10 cellular contexts compared by ENCODE assay signal in genomic region chr17:64005734-64006167, GRCh38. TPM values are rescaled to one million over a fixed set of nuclear protein-coding genes. Genes with fewer than 3 reads are reported as not detected.
DNase-seq lines count a peak whose midpoint lies in the region; ATAC-seq and TF ChIP-seq lines count a peak whose summit lies in the region.
"Had no signal": no experiment of that assay in that cellular context is flagged by ENCODE, and none has a peak within 500 bp of the region (broad histone marks: within the 10 kb centered on the region; RNA-seq: fewer than 3 reads in every experiment).

No MANE protein-coding gene starts in this region.

- BruUV-seq in A673 (replicated peaks; lab: Mats Ljungman, UMichigan): no TSS peak

- intact Hi-C loops in A673 (cut with micrococcal nuclease; ENCODE audit: unreplicated experiment): no loop called here

- TF ChIP-seq CTCF in GM23338 (conservative IDR thresholded peaks at IDR 0.05; ENCODE audit: low read depth in 2 of 2) (no peak), A673 (conservative IDR thresholded peaks at IDR 0.05; ENCODE audit: low read depth, low read length) (no peak)

- H3K4me3 Mint-ChIP-seq in GM23338: no peak overlapping the region

- H3K9me2 ChIP-seq in GM23338 (ENCODE audit: insufficient read depth): no peaks in the 10 kb centered on the region

- H3K27me3 ChIP-seq in GM23338 (ENCODE audit: insufficient read depth) (no peaks in the 10 kb centered on the region), A673 (replicated peaks; ENCODE audit: insufficient read depth, low read depth, low read length, poor library complexity) (peaks cover 3% of the 10 kb centered on the region)

- peaks cover 16% of the 10 kb centered on the region for H3K4me1 Mint-ChIP-seq in GM23338

- POLR2A ChIA-PET in A673 (lab: Charles Lee; ENCODE audit: low non-redundant PET): no interaction called here

- H3K27ac ChIP-seq in GM23338 (ENCODE audit: low read depth): no peak overlapping the region
- H3K27ac ChIP-seq in A673 (ENCODE audit: low read depth, low read length, poor library complexity, severe bottlenecking): no peak overlapping the region
- H3K27ac ChIP-seq: SJSA1 had no signal

- no peaks in the 10 kb centered on the region for H3K9me3 ChIP-seq in A673 (ENCODE audit: low read depth, low read length, poor library complexity, severe bottlenecking)
- H3K9me3 ChIP-seq: SJSA1 had no signal

- H3K4me1 ChIP-seq in GM23338 (ENCODE audit: insufficient read depth) (no peaks in the 10 kb centered on the region), A673 (ENCODE audit: insufficient read depth, low read length, poor library complexity, severe bottlenecking) (no peaks in the 10 kb centered on the region)
- H3K4me1 ChIP-seq: SJSA1 had no signal

- H4K20me1 ChIP-seq in GM23338 (replicated peaks; ENCODE audit: insufficient read depth): no peaks in the 10 kb centered on the region

- H2AFZ ChIP-seq in GM23338: no peak overlapping the region

- H3F3A ChIP-seq in GM23338 (replicated peaks; ENCODE audit: low read depth): no peaks in the 10 kb centered on the region

- DNase-seq in AG08396 (ENCODE audit: low spot score) (peak; percentile 49), GM23338 (ENCODE audit: low spot score) (no peak), SHP77 (lab: John Stamatoyannopoulos, UW) (peak; percentile 80 to 90), left lobe of liver (ENCODE audit: low spot score) (peak; percentile 58), A673 (ENCODE audit: low spot score) (no peak), SKM-1 treated with dmso at 0.1 percent for 144 hours (lab: John Stamatoyannopoulos, UW; ENCODE audit: unreplicated experiment) (no peak)
- DNase-seq in activated CD4-positive, CD25-positive, alpha-beta regulatory T cell treated with anti-CD3 and anti-CD28 coated beads, Interleukin-2, amount 50 U/mL, for 72 hours: no peak

- peaks cover 8% of the 10 kb centered on the region for H3K27me3 Mint-ChIP-seq in GM23338 (ENCODE audit: insufficient read depth, low read depth, poor library complexity)

- no peaks in the 10 kb centered on the region for H3K9me3 Mint-ChIP-seq in GM23338

- H3K4me2 ChIP-seq in GM23338: no peak overlapping the region

- CTCF ChIA-PET in A673 (lab: Charles Lee): no interaction called here

- no peaks in the 10 kb centered on the region for H3K36me3 Mint-ChIP-seq in GM23338 (ENCODE audit: low read depth)

- peak; percentile 28; the same call in 2 of the 3 replicates for ATAC-seq in GM23338
- peak; percentile 76 for ATAC-seq in left lobe of liver
- no peak for ATAC-seq in GM19328 (IDR thresholded peaks at IDR 0.05; ENCODE audit: unreplicated experiment)

- no peak overlapping the region for H3K27ac Mint-ChIP-seq in GM23338

- H3K36me3 ChIP-seq in GM23338 (ENCODE audit: insufficient read depth) (no peaks in the 10 kb centered on the region), A673 (ENCODE audit: insufficient read depth, low read length, poor library complexity, severe bottlenecking) (no peaks in the 10 kb centered on the region)
- H3K36me3 ChIP-seq: SJSA1 had no signal

- H3K79me2 ChIP-seq in GM23338 (replicated peaks; ENCODE audit: insufficient read depth): no peaks in the 10 kb centered on the region

- H3K4me3 ChIP-seq in GM23338: no peak overlapping the region
- no peak overlapping the region for H3K4me3 ChIP-seq in A673 (ENCODE audit: low read depth, low read length, poor library complexity, severe bottlenecking)
- H3K4me3 ChIP-seq: SJSA1 had no signal

TF ChIP-seq in GM23338, 12 proteins besides CTCF, POLR2A, EP300 and RAD21 (continues in another document):
- TF ChIP-seq JUNB (IDR thresholded peaks at IDR 0.05; ENCODE audit: unreplicated experiment) (no peak), EZH2 (IDR thresholded peaks at IDR 0.05; ENCODE audit: low read depth, unreplicated experiment) (no peak), ZNF462 (CRISPR knock-in tag; IDR thresholded peaks at IDR 0.05) (no peak), EZH2phosphoT487 (IDR thresholded peaks at IDR 0.05; ENCODE audit: unreplicated experiment) (no peak)

RNA-seq across cellular contexts. Expression of gene PRR29, which starts 7.6 kb away (rescaled TPM):
- total RNA-seq in GM23338 (2014; rRNA removed; shearing (Covaris generic)): 0.74 and 1.3 TPM in 2 replicates
- polyA plus RNA-seq in GM23338 (2016; fragmentation: Nextera tagmentation; extraction: Ambion mirVana): 0.24 and 0.66 TPM in 2 replicates
- total RNA-seq in left lobe of liver: 0.18 TPM
- total RNA-seq in A673 (2021): 0.37 TPM in 1 of 2 replicates, not detected in the other

RNA-seq across cellular contexts. Expression of gene ICAM2, which starts 14.7 kb away (rescaled TPM):
- 0.31 and 0.58 TPM in 2 replicates for total RNA-seq in GM23338 (2014; rRNA removed; shearing (Covaris generic))
- polyA plus RNA-seq in GM23338 (2016; fragmentation: Nextera tagmentation; extraction: Ambion mirVana): 0.57 and 0.86 TPM in 2 replicates
- 5.3 TPM for total RNA-seq in left lobe of liver
- total RNA-seq in A673 (2021): 0.99 and 1.2 TPM in 2 replicates

RNA-seq across cellular contexts. Expression of gene SCN4A, which starts 33.0 kb away (rescaled TPM):
- 7.9 and 8.5 TPM in 2 replicates for total RNA-seq in GM23338 (2014; rRNA removed; shearing (Covaris generic))
- polyA plus RNA-seq in GM23338 (2016; fragmentation: Nextera tagmentation; extraction: Ambion mirVana): 2.3 and 2.5 TPM in 2 replicates
- 0.10 TPM for total RNA-seq in left lobe of liver
- total RNA-seq in A673 (2021): 0.56 and 0.79 TPM in 2 replicates
- total RNA-seq: SJSA1 had no signal
- polyA plus RNA-seq: keratinocyte had no signal

Comparison
In these comparisons a context has a peak if more than half of its experiments do, and no peak if none do; other contexts are left out.
1. DNase-seq: peak in AG08396 (single experiment), SHP77 (2 of 2) and left lobe of liver (single experiment); none in GM23338 (single experiment), A673 (single experiment), activated CD4-positive, CD25-positive, alpha-beta regulatory T cell treated with anti-CD3 and anti-CD28 coated beads, Interleukin-2, amount 50 U/mL, for 72 hours (single experiment) and SKM-1 treated with dmso at 0.1 percent for 144 hours (single experiment).